ENCODE assay signal across 16 cellular contexts in the genomic region with DNA sequence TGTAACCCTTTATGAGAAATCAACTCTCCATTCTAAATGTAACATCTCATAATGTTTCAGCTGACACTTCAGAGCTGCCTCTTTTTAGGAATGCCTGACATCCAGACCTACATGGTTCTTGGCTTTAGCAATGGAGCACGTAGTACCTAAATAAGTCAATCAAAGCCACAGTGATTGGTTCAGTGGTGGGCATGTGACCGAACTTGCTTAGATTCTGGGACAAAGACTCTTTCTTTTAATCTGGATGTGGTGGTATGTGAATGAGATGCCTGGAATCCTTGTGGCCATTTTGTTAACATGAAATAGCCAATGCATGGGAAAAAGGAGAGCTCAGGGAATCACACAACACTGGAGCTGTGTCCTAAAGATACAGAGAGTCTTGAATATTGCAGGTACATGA. TPM values are rescaled to one million over a fixed set of nuclear protein-coding genes. Genes with fewer than 3 reads are reported as not detected.
DNase-seq lines count a peak whose midpoint lies in the region; TF ChIP-seq lines count a peak whose summit lies in the region.
"Had no signal": no experiment of that assay in that cellular context is flagged by ENCODE, and none has a peak within 500 bp of the region (broad histone marks: within the 10 kb centered on the region; RNA-seq: fewer than 3 reads in every experiment).

No MANE protein-coding gene starts in this region.

- no peak overlapping the region for H3K4me3 Mint-ChIP-seq in activated T-cell treated with anti-CD3 and anti-CD28 coated beads, Interleukin-2, amount 50 U/mL, for 24 hours
- H3K4me3 Mint-ChIP-seq in endodermal cell: no peak overlapping the region
- no peak overlapping the region for H3K4me3 Mint-ChIP-seq in progenitor cell of endocrine pancreas (ENCODE audit: low read depth)

- H3K27ac Mint-ChIP-seq in activated T-cell treated with anti-CD3 and anti-CD28 coated beads, Interleukin-2, amount 50 U/mL, for 24 hours: peak overlapping the region; percentile 41
- no peak overlapping the region for H3K27ac Mint-ChIP-seq in endodermal cell
- peak overlapping the region; percentile 14 for H3K27ac Mint-ChIP-seq in progenitor cell of endocrine pancreas

- no peaks in the 10 kb centered on the region for H3K27me3 Mint-ChIP-seq in activated T-cell treated with anti-CD3 and anti-CD28 coated beads, Interleukin-2, amount 50 U/mL, for 24 hours
- H3K27me3 Mint-ChIP-seq in endodermal cell (ENCODE audit: insufficient read depth) (no peaks in the 10 kb centered on the region), progenitor cell of endocrine pancreas (no peaks in the 10 kb centered on the region)

- TF ChIP-seq CTCF in endodermal cell (conservative IDR thresholded peaks at IDR 0.05): no peak
- no peak for TF ChIP-seq CTCF in progenitor cell of endocrine pancreas (IDR thresholded peaks at IDR 0.05; ENCODE audit: unreplicated experiment)

- no peaks in the 10 kb centered on the region for H3K36me3 ChIP-seq in endodermal cell (ENCODE audit: control insufficient read depth, insufficient read depth, low read length)
- H3K36me3 ChIP-seq: BE2C had no signal

- WGBS in endodermal cell (ENCODE audit: insufficient coverage in 1 of 2, insufficient read length in 1 of 2), 2 experiments: 90 to 100% methylated on average over 2 of the region's 2 CpGs

- peaks cover 57% of the 10 kb centered on the region for H3K4me1 Mint-ChIP-seq in activated T-cell treated with anti-CD3 and anti-CD28 coated beads, Interleukin-2, amount 50 U/mL, for 24 hours (ENCODE audit: low read depth)
- H3K4me1 Mint-ChIP-seq in endodermal cell (peaks cover 8% of the 10 kb centered on the region), progenitor cell of endocrine pancreas (ENCODE audit: low read depth) (peaks cover 6% of the 10 kb centered on the region)

- H3K4me3 ChIP-seq in endodermal cell (ENCODE audit: low read length): peak overlapping the region; percentile 12

- H3K36me3 Mint-ChIP-seq in activated T-cell treated with anti-CD3 and anti-CD28 coated beads, Interleukin-2, amount 50 U/mL, for 24 hours (ENCODE audit: low read depth): peaks cover 53% of the 10 kb centered on the region
- H3K36me3 Mint-ChIP-seq in endodermal cell (ENCODE audit: low read depth) (no peaks in the 10 kb centered on the region), progenitor cell of endocrine pancreas (ENCODE audit: insufficient read depth) (no peaks in the 10 kb centered on the region)

- H3K9me3 Mint-ChIP-seq in activated T-cell treated with anti-CD3 and anti-CD28 coated beads, Interleukin-2, amount 50 U/mL, for 24 hours: no peaks in the 10 kb centered on the region
- H3K9me3 Mint-ChIP-seq in endodermal cell (peaks cover 9% of the 10 kb centered on the region), progenitor cell of endocrine pancreas (ENCODE audit: low read depth) (peaks cover 7% of the 10 kb centered on the region)

- no peaks in the 10 kb centered on the region for H3K4me1 ChIP-seq in endodermal cell (ENCODE audit: control insufficient read depth, insufficient read depth, low read length)
- H3K4me1 ChIP-seq: BE2C had no signal

- no peak overlapping the region for H3K27ac ChIP-seq in endodermal cell (ENCODE audit: low read depth, low read length)

- H3K9ac ChIP-seq in endodermal cell (ENCODE audit: extremely low read depth, low read length, poor library complexity, severe bottlenecking): no peak overlapping the region

- no peaks in the 10 kb centered on the region for H3K27me3 ChIP-seq in endodermal cell (ENCODE audit: control insufficient read depth, insufficient read depth, low read length, poor library complexity, severe bottlenecking)

- H3K9me3 ChIP-seq in endodermal cell (ENCODE audit: control insufficient read depth, low read length): peaks cover 16% of the 10 kb centered on the region
- H3K9me3 ChIP-seq: BE2C had no signal

- no peak for DNase-seq in activated T-cell treated with anti-CD3 and anti-CD28 coated beads, Interleukin-2, amount 50 U/mL, for 24 hours
- DNase-seq in activated T-cell treated with anti-CD3 and anti-CD28 coated beads, Interleukin-2, amount 50 U/mL, for 1 hour: no peak
- DNase-seq in COLO829 (ENCODE audit: low spot score) (peak; percentile 35), endodermal cell (no peak), progenitor cell of endocrine pancreas (ENCODE audit: low spot score, unreplicated experiment) (no peak), kidney tubule cell (ENCODE audit: low spot score) (no peak), inferior parietal cortex (ENCODE audit: extremely low spot score) (no peak), SK-N-DZ (ENCODE audit: low spot score) (no peak)
- DNase-seq: BE2C, DMS79 treated with DMSO at 0.1 percent for 48 hours, KBM-7, NCI-H1105, NCI-H510A, NCI-H774 had no signal

RNA-seq across cellular contexts. Expression of a gene that starts 11.8 kb away (rescaled TPM):
- total RNA-seq in endodermal cell (not detected), progenitor cell of endocrine pancreas (not detected in 2 replicates)
- not detected for polyA plus RNA-seq in endodermal cell (2013, experiment 1 of 2)
- not detected for polyA plus RNA-seq in endodermal cell (2013, experiment 2 of 2)
- polyA plus RNA-seq in SK-N-DZ (2014; cell fraction: cytosol; rRNA removed): not detected in 2 replicates
- polyA plus RNA-seq in SK-N-DZ (2014; cell fraction: nucleus; rRNA removed): not detected in 2 replicates
- total RNA-seq: A172, H4 had no signal

RNA-seq across cellular contexts. Expression of a gene that starts 23.8 kb away (rescaled TPM):
- total RNA-seq in endodermal cell (10 to 100 TPM; 31.8 to 76.0 TPM), progenitor cell of endocrine pancreas (43.0 and 44.0 TPM in 2 replicates)
- polyA plus RNA-seq in endodermal cell (2013, experiment 1 of 2): 36.8 TPM
- 35.6 TPM for polyA plus RNA-seq in endodermal cell (2013, experiment 2 of 2)
- 4.4 and 6.1 TPM in 2 replicates for polyA plus RNA-seq in SK-N-DZ (2014; cell fraction: cytosol; rRNA removed)
- 3.2 and 8.3 TPM in 2 replicates for polyA plus RNA-seq in SK-N-DZ (2014; cell fraction: nucleus; rRNA removed)
- total RNA-seq: A172, H4 had no signal
